ENCODE assay signal across 25 cellular contexts in genomic region chr3:125267460-125267859, GRCh38.
"Had no signal": no experiment of that assay in that cellular context is flagged by ENCODE, and none has a peak within 500 bp of the region (broad histone marks: within the 10 kb centered on the region; RNA-seq: fewer than 3 reads in every experiment).

No MANE protein-coding gene starts in this region.

- H3K36me3 ChIP-seq: pancreas had no signal

- H3K27ac Mint-ChIP-seq: natural killer cell treated with Interleukin-12 subunit alpha and Interleukin-12 subunit beta and Interleukin-15 and Interleukin-18, amount 100 ng/mL, for 72 hours; progenitor cell of endocrine pancreas; stimulated activated memory B cell treated with anti-CD40 and anti-IgM and Interleukin-4, amounts not matched to agents 10 μg/mL and 1 μg/mL and 100 μg/mL, for 72 hours; stimulated activated naive CD8-positive, alpha-beta T cell treated with anti-CD3 and anti-CD28 coated beads, Interleukin-15, Interleukin-2, amounts not matched to agents 100 ng/mL and 50 ng/mL, for 24 hours had no signal

- H3K27me3 ChIP-seq: heart right ventricle, pancreas, right lobe of liver, spleen, testis, tibial nerve, upper lobe of right lung, vagina had no signal

- H3K27ac ChIP-seq: coronary artery, heart right ventricle, lower lobe of right lung, pancreas, right lobe of liver, spleen, testis, tibial nerve, upper lobe of right lung, vagina had no signal

- H3K4me3 ChIP-seq: coronary artery, heart right ventricle, lower lobe of right lung, pancreas, right lobe of liver, spleen, testis, tibial nerve, upper lobe of right lung, vagina had no signal

- H3K9me3 ChIP-seq: lower lobe of right lung, pancreas, right lobe of liver, spleen, testis, upper lobe of right lung, vagina had no signal

- H3K9me3 Mint-ChIP-seq: natural killer cell treated with Interleukin-12 subunit alpha and Interleukin-12 subunit beta and Interleukin-15 and Interleukin-18, amount 100 ng/mL, for 72 hours; stimulated activated naive CD8-positive, alpha-beta T cell treated with anti-CD3 and anti-CD28 coated beads, Interleukin-15, Interleukin-2, amounts not matched to agents 100 ng/mL and 50 ng/mL, for 24 hours had no signal

- H3K4me3 Mint-ChIP-seq: natural killer cell treated with Interleukin-12 subunit alpha and Interleukin-12 subunit beta and Interleukin-15 and Interleukin-18, amount 100 ng/mL, for 72 hours; stimulated activated memory B cell treated with anti-CD40 and anti-IgM and Interleukin-4, amounts not matched to agents 10 μg/mL and 1 μg/mL and 100 μg/mL, for 72 hours; stimulated activated naive CD8-positive, alpha-beta T cell treated with anti-CD3 and anti-CD28 coated beads, Interleukin-15, Interleukin-2, amounts not matched to agents 100 ng/mL and 50 ng/mL, for 24 hours had no signal

- ATAC-seq: esophagus mucosa; left lobe of liver; lower lobe of right lung; natural killer cell treated with Interleukin-12 subunit alpha and Interleukin-12 subunit beta and Interleukin-15 and Interleukin-18, amount 100 ng/mL, for 72 hours; pancreas; right lobe of liver; stimulated activated memory B cell treated with anti-CD40 and anti-IgM and Interleukin-4, amounts not matched to agents 10 μg/mL and 1 μg/mL and 100 μg/mL, for 72 hours; upper lobe of right lung had no signal

- DNase-seq: effector CD8-positive, alpha-beta T cell; heart right ventricle; hypothalamus; islet precursor cell; lower lobe of right lung; mesenchymal stem cell; midbrain; occipital lobe; pancreas; right lobe of liver; spleen; stimulated activated CD4-positive, alpha-beta T cell treated with anti-CD3 and anti-CD28 coated beads, Interleukin-15, amount 100 ng/mL, for 24 hours; stimulated activated CD4-positive, alpha-beta T cell treated with anti-CD3 and anti-CD28 coated beads, Interleukin-1b, Interleukin-23, amount 100 ng/mL, for 48 hours; stimulated activated CD4-positive, alpha-beta T cell treated with anti-CD3 and anti-CD28 coated beads, Interleukin-4, amount 100 ng/mL, for 24 hours; testis; upper lobe of right lung had no signal

- H3K4me1 ChIP-seq: lower lobe of right lung, pancreas, testis, tibial nerve, upper lobe of right lung, vagina had no signal

- H3K27me3 Mint-ChIP-seq: natural killer cell treated with Interleukin-12 subunit alpha and Interleukin-12 subunit beta and Interleukin-15 and Interleukin-18, amount 100 ng/mL, for 72 hours; progenitor cell of endocrine pancreas; stimulated activated memory B cell treated with anti-CD40 and anti-IgM and Interleukin-4, amounts not matched to agents 10 μg/mL and 1 μg/mL and 100 μg/mL, for 72 hours; stimulated activated naive CD8-positive, alpha-beta T cell treated with anti-CD3 and anti-CD28 coated beads, Interleukin-15, Interleukin-2, amounts not matched to agents 100 ng/mL and 50 ng/mL, for 24 hours had no signal
